1 cellular context compared by ENCODE assay signal in the genomic region with DNA sequence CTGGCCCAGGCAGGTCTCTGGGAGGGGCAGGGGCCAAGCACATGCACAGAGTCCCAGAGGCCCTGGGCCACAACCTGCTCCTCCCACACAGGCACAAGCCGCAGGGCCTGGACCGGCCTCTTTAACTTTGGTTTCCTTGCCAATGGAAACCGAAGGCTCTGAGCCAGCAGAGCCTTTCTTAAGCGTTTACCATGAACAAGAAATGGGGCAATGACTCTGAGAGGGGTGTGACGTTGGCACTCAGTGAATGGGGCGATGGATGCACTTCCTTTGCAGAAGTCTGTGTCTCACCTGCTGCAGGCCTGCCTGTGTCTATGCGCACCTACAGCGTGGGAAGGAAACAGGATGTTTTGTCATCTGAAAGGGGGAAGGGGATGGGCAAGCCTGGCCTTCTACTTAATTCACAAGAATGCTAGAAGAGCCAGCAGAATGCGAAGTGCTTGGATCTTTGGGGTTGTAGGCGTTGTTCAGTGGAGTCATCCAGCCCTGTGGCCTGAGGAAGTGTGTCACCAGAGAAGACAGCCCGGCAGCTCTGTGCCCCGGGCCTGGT.
TF ChIP-seq lines count a peak whose summit lies in the region.

No MANE protein-coding gene starts in this region.

TF ChIP-seq in HepG2, 621 proteins besides CTCF, POLR2A, EP300 and RAD21:
- TF ChIP-seq FOXJ3 (CRISPR knock-in tag; IDR thresholded peaks at IDR 0.05; ENCODE audit: borderline replicate concordance) (no peak), EHMT2 (IDR thresholded peaks at IDR 0.05; ENCODE audit: borderline replicate concordance, low read depth, low read length) (no peak), MYNN (CRISPR knock-in tag; IDR thresholded peaks at IDR 0.05; ENCODE audit: low read depth) (no peak), BRF2 (CRISPR knock-in tag; IDR thresholded peaks at IDR 0.05) (no peak), ZNF382 (CRISPR knock-in tag; IDR thresholded peaks at IDR 0.05; ENCODE audit: borderline replicate concordance) (no peak)
- TF ChIP-seq, protein P1, sequence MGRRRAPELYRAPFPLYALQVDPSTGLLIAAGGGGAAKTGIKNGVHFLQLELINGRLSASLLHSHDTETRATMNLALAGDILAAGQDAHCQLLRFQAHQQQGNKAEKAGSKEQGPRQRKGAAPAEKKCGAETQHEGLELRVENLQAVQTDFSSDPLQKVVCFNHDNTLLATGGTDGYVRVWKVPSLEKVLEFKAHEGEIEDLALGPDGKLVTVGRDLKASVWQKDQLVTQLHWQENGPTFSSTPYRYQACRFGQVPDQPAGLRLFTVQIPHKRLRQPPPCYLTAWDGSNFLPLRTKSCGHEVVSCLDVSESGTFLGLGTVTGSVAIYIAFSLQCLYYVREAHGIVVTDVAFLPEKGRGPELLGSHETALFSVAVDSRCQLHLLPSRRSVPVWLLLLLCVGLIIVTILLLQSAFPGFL (CRISPR knock-in tag; IDR thresholded peaks at IDR 0.05), result no peak
- TF ChIP-seq, protein P2, sequence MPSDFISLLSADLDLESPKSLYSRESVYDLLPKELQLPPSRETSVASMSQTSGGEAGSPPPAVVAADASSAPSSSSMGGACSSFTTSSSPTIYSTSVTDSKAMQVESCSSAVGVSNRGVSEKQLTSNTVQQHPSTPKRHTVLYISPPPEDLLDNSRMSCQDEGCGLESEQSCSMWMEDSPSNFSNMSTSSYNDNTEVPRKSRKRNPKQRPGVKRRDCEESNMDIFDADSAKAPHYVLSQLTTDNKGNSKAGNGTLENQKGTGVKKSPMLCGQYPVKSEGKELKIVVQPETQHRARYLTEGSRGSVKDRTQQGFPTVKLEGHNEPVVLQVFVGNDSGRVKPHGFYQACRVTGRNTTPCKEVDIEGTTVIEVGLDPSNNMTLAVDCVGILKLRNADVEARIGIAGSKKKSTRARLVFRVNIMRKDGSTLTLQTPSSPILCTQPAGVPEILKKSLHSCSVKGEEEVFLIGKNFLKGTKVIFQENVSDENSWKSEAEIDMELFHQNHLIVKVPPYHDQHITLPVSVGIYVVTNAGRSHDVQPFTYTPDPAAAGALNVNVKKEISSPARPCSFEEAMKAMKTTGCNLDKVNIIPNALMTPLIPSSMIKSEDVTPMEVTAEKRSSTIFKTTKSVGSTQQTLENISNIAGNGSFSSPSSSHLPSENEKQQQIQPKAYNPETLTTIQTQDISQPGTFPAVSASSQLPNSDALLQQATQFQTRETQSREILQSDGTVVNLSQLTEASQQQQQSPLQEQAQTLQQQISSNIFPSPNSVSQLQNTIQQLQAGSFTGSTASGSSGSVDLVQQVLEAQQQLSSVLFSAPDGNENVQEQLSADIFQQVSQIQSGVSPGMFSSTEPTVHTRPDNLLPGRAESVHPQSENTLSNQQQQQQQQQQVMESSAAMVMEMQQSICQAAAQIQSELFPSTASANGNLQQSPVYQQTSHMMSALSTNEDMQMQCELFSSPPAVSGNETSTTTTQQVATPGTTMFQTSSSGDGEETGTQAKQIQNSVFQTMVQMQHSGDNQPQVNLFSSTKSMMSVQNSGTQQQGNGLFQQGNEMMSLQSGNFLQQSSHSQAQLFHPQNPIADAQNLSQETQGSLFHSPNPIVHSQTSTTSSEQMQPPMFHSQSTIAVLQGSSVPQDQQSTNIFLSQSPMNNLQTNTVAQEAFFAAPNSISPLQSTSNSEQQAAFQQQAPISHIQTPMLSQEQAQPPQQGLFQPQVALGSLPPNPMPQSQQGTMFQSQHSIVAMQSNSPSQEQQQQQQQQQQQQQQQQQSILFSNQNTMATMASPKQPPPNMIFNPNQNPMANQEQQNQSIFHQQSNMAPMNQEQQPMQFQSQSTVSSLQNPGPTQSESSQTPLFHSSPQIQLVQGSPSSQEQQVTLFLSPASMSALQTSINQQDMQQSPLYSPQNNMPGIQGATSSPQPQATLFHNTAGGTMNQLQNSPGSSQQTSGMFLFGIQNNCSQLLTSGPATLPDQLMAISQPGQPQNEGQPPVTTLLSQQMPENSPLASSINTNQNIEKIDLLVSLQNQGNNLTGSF (CRISPR knock-in tag; IDR thresholded peaks at IDR 0.05), result no peak
- TF ChIP-seq, protein P3, sequence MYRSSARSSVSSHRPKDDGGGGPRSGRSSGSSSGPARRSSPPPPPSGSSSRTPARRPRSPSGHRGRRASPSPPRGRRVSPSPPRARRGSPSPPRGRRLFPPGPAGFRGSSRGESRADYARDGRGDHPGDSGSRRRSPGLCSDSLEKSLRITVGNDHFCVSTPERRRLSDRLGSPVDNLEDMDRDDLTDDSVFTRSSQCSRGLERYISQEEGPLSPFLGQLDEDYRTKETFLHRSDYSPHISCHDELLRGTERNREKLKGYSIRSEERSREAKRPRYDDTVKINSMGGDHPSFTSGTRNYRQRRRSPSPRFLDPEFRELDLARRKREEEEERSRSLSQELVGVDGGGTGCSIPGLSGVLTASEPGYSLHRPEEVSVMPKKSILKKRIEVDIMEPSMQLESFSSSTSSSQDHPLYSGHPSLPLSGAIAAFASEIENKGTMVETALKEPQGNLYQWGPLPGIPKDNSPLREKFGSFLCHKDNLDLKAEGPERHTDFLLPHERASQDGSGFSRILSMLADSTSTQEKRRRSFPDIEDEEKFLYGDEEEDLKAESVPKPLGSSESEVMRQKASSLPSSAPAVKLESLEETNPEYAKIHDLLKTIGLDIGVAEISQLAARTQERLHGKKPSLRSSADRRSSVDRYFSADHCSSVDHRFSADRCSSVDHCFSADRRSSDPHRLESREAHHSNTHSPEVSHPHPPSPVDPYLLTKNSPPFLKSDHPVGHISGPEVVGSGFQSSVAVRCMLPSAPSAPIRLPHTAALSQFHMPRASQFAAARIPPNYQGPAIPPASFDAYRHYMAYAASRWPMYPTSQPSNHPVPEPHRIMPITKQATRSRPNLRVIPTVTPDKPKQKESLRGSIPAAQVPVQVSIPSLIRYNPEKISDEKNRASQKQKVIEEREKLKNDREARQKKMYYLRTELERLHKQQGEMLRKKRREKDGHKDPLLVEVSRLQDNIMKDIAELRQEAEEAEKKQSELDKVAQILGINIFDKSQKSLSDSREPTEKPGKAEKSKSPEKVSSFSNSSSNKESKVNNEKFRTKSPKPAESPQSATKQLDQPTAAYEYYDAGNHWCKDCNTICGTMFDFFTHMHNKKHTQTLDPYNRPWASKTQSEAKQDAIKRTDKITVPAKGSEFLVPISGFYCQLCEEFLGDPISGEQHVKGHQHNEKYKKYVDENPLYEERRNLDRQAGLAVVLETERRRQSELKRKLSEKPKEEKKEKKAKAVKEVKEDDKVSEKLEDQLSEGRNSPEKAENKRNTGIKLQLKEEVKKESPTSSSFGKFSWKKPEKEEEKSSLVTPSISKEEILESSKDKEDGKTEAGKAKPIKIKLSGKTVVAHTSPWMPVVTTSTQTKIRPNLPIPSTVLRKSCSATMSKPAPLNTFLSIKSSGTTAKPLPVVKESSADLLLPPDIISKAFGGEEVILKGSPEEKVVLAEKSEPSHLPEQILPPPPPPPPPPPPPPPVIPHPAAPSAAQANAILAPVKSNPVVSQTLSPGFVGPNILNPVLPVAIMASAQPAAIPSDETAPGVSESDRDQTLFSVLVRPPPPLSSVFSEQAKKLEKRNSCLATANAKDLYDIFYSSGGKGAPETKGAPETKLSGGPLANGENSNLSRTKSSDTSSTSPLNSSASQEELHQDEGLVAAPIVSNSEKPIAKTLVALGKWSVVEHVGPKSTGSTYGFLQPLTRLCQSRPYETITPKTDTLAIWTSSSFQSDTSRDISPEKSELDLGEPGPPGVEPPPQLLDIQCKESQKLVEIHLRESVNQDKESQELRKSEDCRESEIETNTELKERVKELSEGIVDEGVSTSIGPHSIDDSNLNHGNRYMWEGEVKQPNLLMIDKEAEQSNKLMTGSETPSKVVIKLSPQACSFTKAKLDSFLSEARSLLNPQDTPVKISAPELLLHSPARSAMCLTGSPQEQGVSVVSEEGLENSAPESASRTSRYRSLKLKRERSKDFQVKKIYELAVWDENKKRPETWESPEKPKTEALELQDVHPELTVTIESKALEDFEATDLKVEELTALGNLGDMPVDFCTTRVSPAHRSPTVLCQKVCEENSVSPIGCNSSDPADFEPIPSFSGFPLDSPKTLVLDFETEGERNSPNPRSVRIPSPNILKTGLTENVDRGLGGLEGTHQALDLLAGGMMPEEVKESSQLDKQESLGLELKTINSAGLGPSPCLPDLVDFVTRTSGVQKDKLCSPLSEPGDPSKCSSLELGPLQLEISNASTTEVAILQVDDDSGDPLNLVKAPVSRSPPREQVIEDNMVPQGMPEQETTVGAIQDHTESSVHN (CRISPR knock-in tag; IDR thresholded peaks at IDR 0.05), result no peak
